ENCODE assay signal across 24 cellular contexts in genomic region chr20:32495217-32495565, GRCh38.
DNase-seq lines count a peak whose midpoint lies in the region; ATAC-seq and TF ChIP-seq lines count a peak whose summit lies in the region.
"Had no signal": no experiment of that assay in that cellular context is flagged by ENCODE, and none has a peak within 500 bp of the region (broad histone marks: within the 10 kb centered on the region; RNA-seq: fewer than 3 reads in every experiment).

No MANE protein-coding gene starts in this region.

- H3K9me3 ChIP-seq in HUES6 (ENCODE audit: control insufficient read depth, insufficient read depth, low read depth, low read length), result no peaks in the 10 kb centered on the region
- no peaks in the 10 kb centered on the region for H3K9me3 ChIP-seq in mucosa of descending colon
- H3K9me3 ChIP-seq in transverse colon, result no peaks in the 10 kb centered on the region
- H3K9me3 ChIP-seq: gastrocnemius medialis, tibial artery had no signal

- no peak for ATAC-seq in activated T-helper 17 cell treated with anti-CD3 and anti-CD28 coated beads, Interleukin-2, amount 50 U/mL, for 72 hours (replicated peaks)
- ATAC-seq in mucosa of descending colon, result no peak
- no peak for ATAC-seq in HG02798 (IDR thresholded peaks at IDR 0.05; ENCODE audit: poor library complexity, unreplicated experiment)
- ATAC-seq: gastrocnemius medialis, PC-3 had no signal

- H3K27ac Mint-ChIP-seq in activated T-helper 17 cell treated with anti-CD3 and anti-CD28 coated beads, Interleukin-2, amount 50 U/mL, for 72 hours, result peak overlapping the region; percentile 50
- H3K27ac Mint-ChIP-seq: stimulated activated naive CD8-positive, alpha-beta T cell treated with anti-CD3 and anti-CD28 coated beads, Interleukin-15, Interleukin-2, amounts not matched to agents 100 ng/mL and 50 ng/mL, for 24 hours had no signal

- H3K9ac ChIP-seq in HUES6 (ENCODE audit: low read length), result peak overlapping the region; percentile 15

- in situ Hi-C loops in transverse colon (cut with MboI; ENCODE audit: low pct_ligation_motif_present in 1 of 4, low pct_unique_long_range_greater_than_20kb in 1 of 4, low sequenced_read_pairs in 3 of 4), result no loop called here

- TF ChIP-seq CTCF in mucosa of descending colon (IDR thresholded peaks at IDR 0.05) (no peak), transverse colon (IDR thresholded peaks at IDR 0.05) (no peak)

- H3K27ac ChIP-seq in HUES6 (ENCODE audit: low read depth, low read length), result no peak overlapping the region
- no peak overlapping the region for H3K27ac ChIP-seq in transverse colon
- H3K27ac ChIP-seq: gastrocnemius medialis, tibial artery, WERI-Rb-1 had no signal

- DNase-seq in ELF-1 (ENCODE audit: low read depth, low spot score) (peak; percentile 2), mucosa of descending colon (peak in 2 of 3 donors; percentile 7 to 33), T-helper 2 cell (no peak), transverse colon (no peak)
- no peak for DNase-seq in activated CD8-positive, alpha-beta memory T cell treated with anti-CD3 and anti-CD28 coated beads, Interleukin-2, amount 50 U/mL, for 4 hours
- DNase-seq: activated CD4-positive, alpha-beta T cell treated with anti-CD3 and anti-CD28 coated beads, Interleukin-2, amount 50 U/mL, for 1 hour; activated CD8-positive, alpha-beta memory T cell treated with anti-CD3 and anti-CD28 coated beads, Interleukin-2, amount 50 U/mL, for 48 hours; activated gamma-delta T cell treated with Interleukin-2 at 50 U/mL for 16 hours; gastrocnemius medialis; NCI-H1105 treated with DMSO at 0.1 percent for 48 hours; NCI-H2081 treated with DMSO at 0.1 percent for 48 hours; occipital lobe; PC-3; retina; SIG-M5; stimulated activated CD4-positive, alpha-beta T cell treated with anti-CD3 and anti-CD28 coated beads, Interleukin-4, amount 100 ng/mL, for 4 hours; T-helper 1 cell; tibial artery; WERI-Rb-1 had no signal

- H3K4me3 Mint-ChIP-seq in activated T-helper 17 cell treated with anti-CD3 and anti-CD28 coated beads, Interleukin-2, amount 50 U/mL, for 72 hours, result no peak overlapping the region
- H3K4me3 Mint-ChIP-seq: stimulated activated naive CD8-positive, alpha-beta T cell treated with anti-CD3 and anti-CD28 coated beads, Interleukin-15, Interleukin-2, amounts not matched to agents 100 ng/mL and 50 ng/mL, for 24 hours had no signal

- no peak for TF ChIP-seq POLR2A in transverse colon (IDR thresholded peaks at IDR 0.05)

- peaks cover 5% of the 10 kb centered on the region for H3K36me3 Mint-ChIP-seq in activated T-helper 17 cell treated with anti-CD3 and anti-CD28 coated beads, Interleukin-2, amount 50 U/mL, for 72 hours (ENCODE audit: low read depth)

- no peaks in the 10 kb centered on the region for H3K27me3 Mint-ChIP-seq in activated T-helper 17 cell treated with anti-CD3 and anti-CD28 coated beads, Interleukin-2, amount 50 U/mL, for 72 hours
- H3K27me3 Mint-ChIP-seq: stimulated activated naive CD8-positive, alpha-beta T cell treated with anti-CD3 and anti-CD28 coated beads, Interleukin-15, Interleukin-2, amounts not matched to agents 100 ng/mL and 50 ng/mL, for 24 hours had no signal

- intact Hi-C loops in mucosa of descending colon (cut with DNase I, micrococcal nuclease), result no loop called here
- intact Hi-C loops in transverse colon (cut with DNase I; ENCODE audit: low total_unique reads), result no loop called here

- H3K9me3 Mint-ChIP-seq in activated T-helper 17 cell treated with anti-CD3 and anti-CD28 coated beads, Interleukin-2, amount 50 U/mL, for 72 hours, result no peaks in the 10 kb centered on the region
- H3K9me3 Mint-ChIP-seq: stimulated activated naive CD8-positive, alpha-beta T cell treated with anti-CD3 and anti-CD28 coated beads, Interleukin-15, Interleukin-2, amounts not matched to agents 100 ng/mL and 50 ng/mL, for 24 hours had no signal

- H3K27me3 ChIP-seq in HUES6 (ENCODE audit: control insufficient read depth, insufficient read depth, low read length) (no peaks in the 10 kb centered on the region), transverse colon (no peaks in the 10 kb centered on the region)
- H3K27me3 ChIP-seq: gastrocnemius medialis had no signal

- H3K4me1 Mint-ChIP-seq in activated T-helper 17 cell treated with anti-CD3 and anti-CD28 coated beads, Interleukin-2, amount 50 U/mL, for 72 hours, result peaks cover 14% of the 10 kb centered on the region

- TF ChIP-seq EP300 in transverse colon (IDR thresholded peaks at IDR 0.05; ENCODE audit: low read depth), result no peak

- WGBS in transverse colon (ENCODE audit: low coverage in 1 of 2), 2 donors, result 72% methylated on average over 8 of the region's 8 CpGs; no CpG with 5 or more reads in 1 of the 2 donors

- H3K4me3 ChIP-seq in HUES6 (ENCODE audit: low read depth, low read length), result no peak overlapping the region
- H3K4me3 ChIP-seq in mucosa of descending colon, result no peak overlapping the region
- H3K4me3 ChIP-seq in transverse colon, result no peak overlapping the region
- H3K4me3 ChIP-seq: gastrocnemius medialis, lung, tibial artery had no signal

- H3K36me3 ChIP-seq in HUES6 (ENCODE audit: control insufficient read depth, insufficient read depth, low read length) (no peaks in the 10 kb centered on the region), mucosa of descending colon (ENCODE audit: low read depth) (no peaks in the 10 kb centered on the region), transverse colon (no peaks in the 10 kb centered on the region)
- H3K36me3 ChIP-seq: gastrocnemius medialis, tibial artery had no signal

- H3K4me1 ChIP-seq in HUES6 (ENCODE audit: control insufficient read depth, insufficient read depth, low read length) (peaks cover 21% of the 10 kb centered on the region), mucosa of descending colon (ENCODE audit: low read depth) (no peaks in the 10 kb centered on the region), transverse colon (no peaks in the 10 kb centered on the region)
- H3K4me1 ChIP-seq: tibial artery had no signal

Comparison
In these comparisons a context has a peak if more than half of its experiments do, and no peak if none do; other contexts are left out.
1. DNase-seq: peak in ELF-1 (single experiment) and mucosa of descending colon (2 of 3); none in activated CD8-positive, alpha-beta memory T cell treated with anti-CD3 and anti-CD28 coated beads, Interleukin-2, amount 50 U/mL, for 4 hours (single experiment), T-helper 2 cell (0 of 5) and transverse colon (single experiment).